In genomic region chr11:78371221-78371899, GRCh38 we compare ENCODE assay signal across 16 cellular contexts. TPM values are rescaled to one million over a fixed set of nuclear protein-coding genes. Genes with fewer than 3 reads are reported as not detected.
DNase-seq lines count a peak whose midpoint lies in the region; ATAC-seq and TF ChIP-seq lines count a peak whose summit lies in the region.
"Had no signal": no experiment of that assay in that cellular context is flagged by ENCODE, and none has a peak within 500 bp of the region (broad histone marks: within the 10 kb centered on the region; RNA-seq: fewer than 3 reads in every experiment).

No MANE protein-coding gene starts in this region.

- H3K27ac Mint-ChIP-seq in WTC11: no peak overlapping the region; the same call in 1 of the 2 replicates
- no peak overlapping the region for H3K27ac Mint-ChIP-seq in activated naive CD4-positive, alpha-beta T cell treated with anti-CD3 and anti-CD28 coated beads, Interleukin-2, amount 10 ng/mL, durations not matched to agents 7 days and 5 days
- H3K27ac Mint-ChIP-seq: activated T-helper 17 cell treated with anti-CD3 and anti-CD28 coated beads, Interleukin-2, amount 50 U/mL, for 72 hours had no signal

- H3K9me3 ChIP-seq in esophagus muscularis mucosa: no peaks in the 10 kb centered on the region
- H3K9me3 ChIP-seq in osteoblast (ENCODE audit: low read depth, low read length): no peaks in the 10 kb centered on the region
- H3K9me3 ChIP-seq in stomach: no peaks in the 10 kb centered on the region
- H3K9me3 ChIP-seq: suprapubic skin had no signal

- POLR2A ChIA-PET in WTC11 (lab: Charles Lee): interaction anchor here (0.6 kb wide), 2 partner anchors 53 to 103 kb away, joined by 4 to 5 read pairs; no protein-coding TSS in a partner anchor

- H2AFZ ChIP-seq in osteoblast (ENCODE audit: low read length): peak overlapping the region; percentile 62

- H3K27ac ChIP-seq in esophagus muscularis mucosa (replicated peaks in 1 of 4): peak overlapping the region in 3 of 4 donors; percentile 16 to 30 (median 17)
- H3K27ac ChIP-seq in osteoblast (ENCODE audit: low read depth, low read length): peak overlapping the region; percentile 3
- H3K27ac ChIP-seq in stomach: peak overlapping the region in 1 of 5 donors; percentile 39
- H3K27ac ChIP-seq: cardiac muscle cell, suprapubic skin had no signal

- peaks cover 6% of the 10 kb centered on the region for H3K4me1 Mint-ChIP-seq in WTC11
- no peaks in the 10 kb centered on the region for H3K4me1 Mint-ChIP-seq in activated naive CD4-positive, alpha-beta T cell treated with anti-CD3 and anti-CD28 coated beads, Interleukin-2, amount 10 ng/mL, durations not matched to agents 7 days and 5 days
- H3K4me1 Mint-ChIP-seq: activated T-helper 17 cell treated with anti-CD3 and anti-CD28 coated beads, Interleukin-2, amount 50 U/mL, for 72 hours had no signal

- H3K36me3 ChIP-seq in esophagus muscularis mucosa (no peaks in the 10 kb centered on the region), osteoblast (ENCODE audit: insufficient read depth, low read length) (no peaks in the 10 kb centered on the region), stomach (no peaks in the 10 kb centered on the region)
- H3K36me3 ChIP-seq: cardiac muscle cell, suprapubic skin had no signal

- peak; percentile 18 for DNase-seq in DMS153 treated with DMSO at 0.1 percent for 48 hours (lab: John Stamatoyannopoulos, UW; ENCODE audit: unreplicated experiment)
- DNase-seq in NCI-H1930 (lab: John Stamatoyannopoulos, UW): peak; percentile 32 to 80
- DNase-seq in esophagus muscularis mucosa (ENCODE audit: extremely low spot score): no peak
- DNase-seq in osteoblast (ENCODE audit: insufficient read length, low spot score, missing footprints): no peak
- no peak for DNase-seq in WTC11 (ENCODE audit: low spot score)
- no peak for DNase-seq in activated naive CD4-positive, alpha-beta T cell treated with anti-CD3 and anti-CD28 coated beads, Interleukin-2, amount 10 ng/mL, durations not matched to agents 7 days and 5 days
- no peak for DNase-seq in stomach
- DNase-seq: activated CD4-positive, CD25-positive, alpha-beta regulatory T cell; H9; kidney glomerular epithelial cell; stimulated activated CD4-positive, alpha-beta T cell treated with anti-CD3 and anti-CD28 coated beads, Interleukin-4, amount 100 ng/mL, for 24 hours had no signal

- H3K4me3 Mint-ChIP-seq in WTC11: no peak overlapping the region
- H3K4me3 Mint-ChIP-seq in activated naive CD4-positive, alpha-beta T cell treated with anti-CD3 and anti-CD28 coated beads, Interleukin-2, amount 10 ng/mL, durations not matched to agents 7 days and 5 days: no peak overlapping the region
- H3K4me3 Mint-ChIP-seq: activated T-helper 17 cell treated with anti-CD3 and anti-CD28 coated beads, Interleukin-2, amount 50 U/mL, for 72 hours; CD14-positive monocyte; H9 had no signal

- no peak for TF ChIP-seq EP300 in esophagus muscularis mucosa (IDR thresholded peaks at IDR 0.05)
- TF ChIP-seq EP300 in stomach (IDR thresholded peaks at IDR 0.05): no peak

- 34% methylated on average over 5 of the region's 5 CpGs for WGBS in esophagus muscularis mucosa
- WGBS in stomach, 5 donors: 44 to 58% (median 51%) methylated on average over 5 of the region's 5 CpGs

- H3K27me3 ChIP-seq in esophagus muscularis mucosa: no peaks in the 10 kb centered on the region
- H3K27me3 ChIP-seq in osteoblast (ENCODE audit: insufficient read depth, low read length): no peaks in the 10 kb centered on the region
- no peaks in the 10 kb centered on the region for H3K27me3 ChIP-seq in stomach
- H3K27me3 ChIP-seq: cardiac muscle cell, suprapubic skin had no signal

- H3K4me3 ChIP-seq in esophagus muscularis mucosa (no peak overlapping the region), osteoblast (ENCODE audit: insufficient read depth, low read length) (no peak overlapping the region), stomach (no peak overlapping the region)
- H3K4me3 ChIP-seq: cardiac muscle cell, suprapubic skin had no signal

- peaks cover 23 to 40% (median 28%) of the 10 kb centered on the region in 4 donors for H3K4me1 ChIP-seq in esophagus muscularis mucosa
- H3K4me1 ChIP-seq in osteoblast (ENCODE audit: insufficient read depth, low read length): peaks cover 8% of the 10 kb centered on the region
- peaks cover 11 to 51% (median 24%) of the 10 kb centered on the region in 4 donors for H3K4me1 ChIP-seq in stomach

- H4K20me1 ChIP-seq in osteoblast (ENCODE audit: insufficient read depth, low read length): peaks cover 4% of the 10 kb centered on the region

- H3K4me2 ChIP-seq in osteoblast (ENCODE audit: insufficient read depth, low read length): peak overlapping the region; percentile 33

- no peaks in the 10 kb centered on the region for H3K27me3 Mint-ChIP-seq in WTC11 (ENCODE audit: low read depth)
- peaks cover 10% of the 10 kb centered on the region for H3K27me3 Mint-ChIP-seq in activated naive CD4-positive, alpha-beta T cell treated with anti-CD3 and anti-CD28 coated beads, Interleukin-2, amount 10 ng/mL, durations not matched to agents 7 days and 5 days
- H3K27me3 Mint-ChIP-seq: activated T-helper 17 cell treated with anti-CD3 and anti-CD28 coated beads, Interleukin-2, amount 50 U/mL, for 72 hours had no signal

- ATAC-seq in WTC11 (no peak), GM21619 (IDR thresholded peaks at IDR 0.05; ENCODE audit: unreplicated experiment) (no peak)
- ATAC-seq: activated T-helper 17 cell treated with anti-CD3 and anti-CD28 coated beads, Interleukin-2, amount 50 U/mL, for 72 hours had no signal

- peaks cover 10% of the 10 kb centered on the region for H3K79me2 ChIP-seq in osteoblast (ENCODE audit: insufficient read depth, low read length)

- H3K36me3 Mint-ChIP-seq in WTC11: 0 out of 2 replicates have a peak, but pooled peaks cover under 1% of the 10 kb centered on the region
- peaks cover 3% of the 10 kb centered on the region for H3K36me3 Mint-ChIP-seq in activated naive CD4-positive, alpha-beta T cell treated with anti-CD3 and anti-CD28 coated beads, Interleukin-2, amount 10 ng/mL, durations not matched to agents 7 days and 5 days

- CTCF ChIA-PET in WTC11 (lab: Charles Lee): no interaction called here
- CTCF ChIA-PET in activated naive CD4-positive, alpha-beta T cell treated with anti-CD3 and anti-CD28 coated beads, Interleukin-2, amount 10 ng/mL, durations not matched to agents 7 days and 5 days (lab: Charles Lee): no interaction called here

- TF ChIP-seq CTCF in esophagus muscularis mucosa (IDR thresholded peaks at IDR 0.05) (no peak), osteoblast (IDR thresholded peaks at IDR 0.05; ENCODE audit: extremely low read depth, low read depth, low read length) (no peak), WTC11 (IDR thresholded peaks at IDR 0.05) (no peak), stomach (IDR thresholded peaks at IDR 0.05) (no peak)

- peaks cover under 1% of the 10 kb centered on the region; the same call in 1 of the 2 replicates for H3K9me3 Mint-ChIP-seq in WTC11
- H3K9me3 Mint-ChIP-seq in activated naive CD4-positive, alpha-beta T cell treated with anti-CD3 and anti-CD28 coated beads, Interleukin-2, amount 10 ng/mL, durations not matched to agents 7 days and 5 days: no peaks in the 10 kb centered on the region
- H3K9me3 Mint-ChIP-seq: activated T-helper 17 cell treated with anti-CD3 and anti-CD28 coated beads, Interleukin-2, amount 50 U/mL, for 72 hours; CD14-positive monocyte; H9 had no signal

- intact Hi-C loops in esophagus muscularis mucosa (cut with DNase I) (no loop called here), stomach (cut with DNase I; ENCODE audit: low total_unique reads) (no loop called here)

- TF ChIP-seq POLR2A in esophagus muscularis mucosa (IDR thresholded peaks at IDR 0.05; ENCODE audit: low read depth): no peak
- TF ChIP-seq POLR2A in stomach (IDR thresholded peaks at IDR 0.05): no peak

TF ChIP-seq in WTC11, 78 proteins besides CTCF, POLR2A, EP300 and RAD21:
- TF ChIP-seq USF1 (CRISPR knock-in tag; IDR thresholded peaks at IDR 0.05): no peak
- TF ChIP-seq ZNF263 (CRISPR knock-in tag; IDR thresholded peaks at IDR 0.05; ENCODE audit: low read depth): no peak
- TF ChIP-seq ZNF425 (CRISPR knock-in tag; conservative IDR thresholded peaks at IDR 0.05): no peak
TF ChIP-seq in WTC11: peak in this region for 0.

RNA-seq across cellular contexts. Expression of gene GAB2, which starts 46.3 kb away (rescaled TPM):
- total RNA-seq in esophagus muscularis mucosa (10 to 100 TPM; 18.0 to 42.4 (median 26.0) TPM), osteoblast (18.3 and 18.5 TPM in 2 replicates), WTC11 (2021) (8.5 to 10.6 TPM (median 9.7 TPM) in 3 replicates), stomach (10 to 100 TPM in 2 of 5 donors, 1 to 10 TPM in 3; 2.2 to 19.3 (median 7.6) TPM)
- 10 to 100 TPM in 1 of 3 donors, 1 to 10 TPM in 2; 3.0 to 13.1 (median 9.6) TPM for polyA plus RNA-seq in stomach

Comparison
In these comparisons a context has a peak if more than half of its experiments do, and no peak if none do; other contexts are left out.
1. DNase-seq: peak in DMS153 treated with DMSO at 0.1 percent for 48 hours (single experiment) and NCI-H1930 (2 of 2); none in esophagus muscularis mucosa (single experiment), osteoblast (single experiment), WTC11 (single experiment), activated naive CD4-positive, alpha-beta T cell treated with anti-CD3 and anti-CD28 coated beads, Interleukin-2, amount 10 ng/mL, durations not matched to agents 7 days and 5 days (single experiment) and stomach (single experiment).